In the genomic region with DNA sequence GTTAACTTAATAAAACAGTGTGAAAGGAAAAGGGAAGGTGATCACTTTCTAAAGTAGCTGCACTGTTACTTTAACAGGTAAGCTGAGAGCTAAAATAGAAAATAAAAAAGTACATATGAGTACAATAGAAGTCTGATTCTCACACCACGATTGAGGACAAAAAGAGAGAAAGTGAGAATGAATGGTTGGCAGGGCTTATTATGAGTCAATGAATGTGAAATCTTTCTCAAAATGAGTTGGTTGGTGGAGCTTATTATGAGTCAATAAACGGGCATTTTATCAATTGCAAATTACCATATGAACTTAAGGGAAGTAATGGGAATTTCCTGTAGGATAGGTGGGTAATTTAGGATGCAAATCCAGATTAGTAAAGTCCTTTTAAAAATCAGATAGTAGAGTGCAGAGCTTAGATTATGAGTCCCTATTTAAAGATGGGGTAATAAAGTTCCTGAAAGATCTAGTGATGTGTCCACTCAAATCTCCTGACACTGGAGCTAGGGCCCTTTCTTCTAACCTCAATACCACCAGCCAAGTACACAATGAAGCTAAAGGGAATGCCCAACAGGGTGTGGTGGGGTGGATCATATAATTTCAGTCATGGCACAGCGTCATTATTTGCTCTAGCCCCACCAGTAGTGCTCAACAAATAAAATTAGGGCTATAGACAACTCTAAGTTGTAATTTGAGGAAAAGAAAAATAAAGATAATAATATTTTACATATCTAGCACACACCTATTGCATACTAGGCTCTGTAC, we compare ENCODE assay signal across 11 cellular contexts. TPM values are rescaled to one million over a fixed set of nuclear protein-coding genes. Genes with fewer than 3 reads are reported as not detected.
DNase-seq lines count a peak whose midpoint lies in the region; ATAC-seq and TF ChIP-seq lines count a peak whose summit lies in the region.
"Had no signal": no experiment of that assay in that cellular context is flagged by ENCODE, and none has a peak within 500 bp of the region (broad histone marks: within the 10 kb centered on the region; RNA-seq: fewer than 3 reads in every experiment).

No MANE protein-coding gene starts in this region.

- no peaks in the 10 kb centered on the region for H3K27me3 ChIP-seq in mammary epithelial cell (ENCODE audit: insufficient read depth, low read length)
- no peaks in the 10 kb centered on the region for H3K27me3 ChIP-seq in lower lobe of right lung (ENCODE audit: low read depth)
- no peaks in the 10 kb centered on the region for H3K27me3 ChIP-seq in brain microvascular endothelial cell (replicated peaks)

- H3K27ac ChIP-seq in mammary epithelial cell (ENCODE audit: insufficient read depth, low read depth, low read length) (peak overlapping the region; percentile 52), lower lobe of right lung (no peak overlapping the region), brain microvascular endothelial cell (no peak overlapping the region)

- H3K9ac ChIP-seq in mammary epithelial cell (ENCODE audit: insufficient read depth, low read length), result no peak overlapping the region

- CTCF ChIA-PET in mammary epithelial cell (lab: Charles Lee; ENCODE audit: low non-redundant PET), result no interaction called here

- in situ Hi-C loops in mammary epithelial cell (cut with MboI; ENCODE audit: low sequenced_read_pairs in 2 of 2) (no loop called here), brain microvascular endothelial cell (cut with HindIII; ENCODE audit: low pct_ligation_motif_present, low sequenced_read_pairs) (no loop called here)

- H3K79me2 ChIP-seq in mammary epithelial cell (ENCODE audit: insufficient read depth, low read length), result no peaks in the 10 kb centered on the region

- H2AFZ ChIP-seq in mammary epithelial cell (ENCODE audit: low read depth, low read length), result peak overlapping the region; percentile 56

- H3K4me2 ChIP-seq in mammary epithelial cell (ENCODE audit: insufficient read depth, low read depth, low read length), result peak overlapping the region; percentile 67

- TF ChIP-seq CTCF in mammary epithelial cell (conservative IDR thresholded peaks at IDR 0.05 in 1 of 2, IDR thresholded peaks at IDR 0.05 in 1 of 2; ENCODE audit: extremely low read depth in 1 of 2, insufficient read depth in 1 of 2, low read depth in 1 of 2, low read length in 2 of 2) (no peak), lower lobe of right lung (IDR thresholded peaks at IDR 0.05) (no peak), brain microvascular endothelial cell (IDR thresholded peaks at IDR 0.05; ENCODE audit: low read depth, low read length, missing control alignments) (no peak)

- 31% methylated on average over 3 of the region's 3 CpGs for WGBS in mammary epithelial cell (ENCODE audit: low coverage, missing lambda C conversion rate)

- peak; percentile 86 for ATAC-seq in GM18508 (IDR thresholded peaks at IDR 0.05; ENCODE audit: insufficient read depth, unreplicated experiment)
- peak; percentile 59 for ATAC-seq in GM21515 (IDR thresholded peaks at IDR 0.05; ENCODE audit: unreplicated experiment)
- ATAC-seq in HG03135 (IDR thresholded peaks at IDR 0.05; ENCODE audit: unreplicated experiment), result peak; percentile 77
- no peak for ATAC-seq in lower lobe of right lung

- intact Hi-C loops in mammary epithelial cell (cut with micrococcal nuclease) (no loop called here), lower lobe of right lung (cut with DNase I) (no loop called here)

- DNase-seq in mammary epithelial cell, result peak; percentile 73
- no peak for DNase-seq in cerebellar nuclear complex (lab: John Stamatoyannopoulos, UW)
- DNase-seq in NCI-H345 treated with DMSO at 0.1 percent for 48 hours (lab: John Stamatoyannopoulos, UW; ENCODE audit: unreplicated experiment), result no peak
- no peak for DNase-seq in lower lobe of right lung
- DNase-seq in brain microvascular endothelial cell, result no peak
- DNase-seq: activated T-cell treated with anti-CD3 and anti-CD28 coated beads, Interleukin-2, amount 50 U/mL, for 4 hours; IMR-90; NCI-H524 treated with DMSO at 0.1 percent for 48 hours had no signal

- H4K20me1 ChIP-seq in mammary epithelial cell (ENCODE audit: insufficient read depth, low read length), result no peaks in the 10 kb centered on the region

- H3K4me1 ChIP-seq in mammary epithelial cell (ENCODE audit: insufficient read depth, low read length) (peaks cover 34% of the 10 kb centered on the region), lower lobe of right lung (peaks cover 11% of the 10 kb centered on the region)

- dilution Hi-C loops in mammary epithelial cell (cut with HindIII; ENCODE audit: low sequenced_read_pairs), result no loop called here

- no peak overlapping the region for H3K4me3 ChIP-seq in mammary epithelial cell (replicated peaks in 1 of 3; ENCODE audit: insufficient read depth in 1 of 3, low read depth in 2 of 3, low read length in 3 of 3)
- no peak overlapping the region for H3K4me3 ChIP-seq in lower lobe of right lung
- H3K4me3 ChIP-seq in brain microvascular endothelial cell (ENCODE audit: low read depth, low read length), result no peak overlapping the region

- BruUV-seq in mammary epithelial cell (replicated peaks; lab: Mats Ljungman, UMichigan), result no TSS peak

- no peaks in the 10 kb centered on the region for H3K36me3 ChIP-seq in mammary epithelial cell (ENCODE audit: insufficient read depth, low read length)
- H3K36me3 ChIP-seq in lower lobe of right lung, result no peaks in the 10 kb centered on the region
- H3K36me3 ChIP-seq in brain microvascular endothelial cell (replicated peaks), result no peaks in the 10 kb centered on the region

- H3K9me3 ChIP-seq in mammary epithelial cell (replicated peaks; ENCODE audit: insufficient read depth, low read length) (no peaks in the 10 kb centered on the region), lower lobe of right lung (no peaks in the 10 kb centered on the region)

RNA-seq across cellular contexts. Expression of a gene that starts 21.1 kb away (rescaled TPM):
- 10 to 100 TPM in 1 of 2 donors, 1 to 10 TPM in 1; 7.2 to 71.3 TPM for total RNA-seq in mammary epithelial cell
- polyA plus RNA-seq in mammary epithelial cell, result 7.9 TPM
- 22.5 TPM for polyA minus RNA-seq in mammary epithelial cell
- 70.1 TPM for total RNA-seq in lower lobe of right lung
- polyA plus RNA-seq: IMR-90 had no signal

Comparison
In these comparisons a context has a peak if more than half of its experiments do, and no peak if none do; other contexts are left out.
1. ATAC-seq: peak in GM18508 (single experiment), GM21515 (single experiment) and HG03135 (single experiment); none in lower lobe of right lung (0 of 2).